ENCODE assay signal across 8 cellular contexts in the genomic region with DNA sequence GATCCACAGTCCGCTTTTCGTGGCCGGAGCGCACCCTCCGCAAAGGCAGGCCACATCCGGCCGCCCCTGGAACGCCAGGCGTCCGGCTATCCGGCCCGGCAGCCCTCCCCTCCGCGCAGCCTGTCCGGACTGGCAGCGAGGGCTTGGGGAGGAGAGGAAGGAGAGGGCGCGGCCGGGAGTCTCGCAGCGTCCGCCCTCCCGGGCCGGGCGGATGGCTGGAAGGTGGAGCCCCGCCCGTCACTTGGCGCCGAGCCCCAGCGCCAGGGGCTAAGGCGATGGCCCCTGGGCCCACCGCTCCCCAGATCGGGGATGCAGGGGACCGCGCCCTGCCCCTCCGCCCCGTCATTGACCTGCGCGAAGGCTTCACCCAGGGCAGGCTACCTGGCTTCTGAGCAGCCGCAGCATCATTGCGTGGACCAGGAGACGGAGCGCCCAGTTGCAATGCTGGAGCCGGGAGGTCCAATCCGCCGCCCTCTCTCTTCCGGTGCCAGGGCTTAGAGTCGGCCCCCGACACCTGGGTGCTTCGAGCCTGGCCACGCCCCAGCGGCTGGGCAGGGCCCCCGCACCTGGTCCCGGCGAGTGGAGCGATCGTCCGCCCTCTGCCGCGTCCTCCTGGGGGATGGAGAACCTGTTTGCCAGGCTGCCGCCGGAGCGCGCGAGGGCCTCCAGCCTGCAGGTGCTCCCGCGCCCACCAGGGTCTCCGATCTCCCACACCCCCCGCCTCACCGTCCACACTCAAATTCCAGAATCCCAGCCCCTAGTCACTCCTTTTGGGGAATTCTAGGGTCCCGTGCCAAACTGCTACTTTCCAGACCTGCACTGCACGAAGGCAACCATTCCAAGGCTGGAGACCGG. TPM values are rescaled to one million over a fixed set of nuclear protein-coding genes. Genes with fewer than 3 reads are reported as not detected.
A peak's percentile ranks its signal among the peaks of the same experiment; 100 is the strongest.
DNase-seq lines count a peak whose midpoint lies in the region; ATAC-seq and TF ChIP-seq lines count a peak whose summit lies in the region.

FUT1 (minus strand) TSS at position 131 of the 855 bp plus-strand sequence. CDS start 1,360 bp downstream, outside the sequence.

- TF ChIP-seq CTCF in osteocyte (IDR thresholded peaks at IDR 0.05) = no peak

- CTCF ChIA-PET in activated CD4-positive, alpha-beta T cell treated with anti-CD3 and anti-CD28 coated beads for 36 hours (lab: Charles Lee) = no interaction called here

- peaks cover 13% of the 10 kb centered on the region for H3K4me1 Mint-ChIP-seq in activated CD4-positive, alpha-beta T cell treated with anti-CD3 and anti-CD28 coated beads for 36 hours
- peaks cover 9% of the 10 kb centered on the region for H3K4me1 Mint-ChIP-seq in osteocyte (ENCODE audit: unreplicated experiment)

- H3K27ac Mint-ChIP-seq in activated CD4-positive, alpha-beta T cell treated with anti-CD3 and anti-CD28 coated beads for 36 hours = no peak within 1 kb of the TSS
- H3K27ac Mint-ChIP-seq in osteocyte (ENCODE audit: unreplicated experiment) = no peak within 1 kb of the TSS

- H3K36me3 Mint-ChIP-seq in activated CD4-positive, alpha-beta T cell treated with anti-CD3 and anti-CD28 coated beads for 36 hours (ENCODE audit: low read depth) = no peaks in the 10 kb centered on the region
- H3K36me3 Mint-ChIP-seq in osteocyte (ENCODE audit: unreplicated experiment) = no peaks in the 10 kb centered on the region

- peaks cover 17% of the 10 kb centered on the region for H3K27me3 Mint-ChIP-seq in activated CD4-positive, alpha-beta T cell treated with anti-CD3 and anti-CD28 coated beads for 36 hours
- peaks cover 15% of the 10 kb centered on the region for H3K27me3 Mint-ChIP-seq in osteocyte (ENCODE audit: unreplicated experiment)

- H3K9me3 Mint-ChIP-seq in activated CD4-positive, alpha-beta T cell treated with anti-CD3 and anti-CD28 coated beads for 36 hours (ENCODE audit: low read depth) = no peaks in the 10 kb centered on the region
- H3K9me3 Mint-ChIP-seq in osteocyte (ENCODE audit: unreplicated experiment) = no peaks in the 10 kb centered on the region

- POLR2A ChIA-PET in activated CD4-positive, alpha-beta T cell treated with anti-CD3 and anti-CD28 coated beads for 36 hours (lab: Charles Lee) = interaction anchor here (0.7 kb wide), 1 partner anchor 304 kb away, joined by 4 read pairs; no protein-coding TSS in a partner anchor

- intact Hi-C loops in activated CD4-positive, alpha-beta T cell treated with anti-CD3 and anti-CD28 coated beads for 36 hours (cut with DNase I, micrococcal nuclease) = no loop called here

- peak within 1 kb of the TSS; percentile 66 for H3K4me3 Mint-ChIP-seq in activated CD4-positive, alpha-beta T cell treated with anti-CD3 and anti-CD28 coated beads for 36 hours
- H3K4me3 Mint-ChIP-seq in osteocyte (ENCODE audit: unreplicated experiment) = peak within 1 kb of the TSS; percentile 48

- peak; percentile 60 for DNase-seq in activated CD4-positive, alpha-beta T cell treated with anti-CD3 and anti-CD28 coated beads for 36 hours
- no peak for DNase-seq in activated CD4-positive, alpha-beta T cell treated with anti-CD3 and anti-CD28 coated beads, Interleukin-2, amount 50 U/mL, for 4 hours
- DNase-seq in NCI-H510A (lab: John Stamatoyannopoulos, UW) (peak; percentile 95), germinal center (ENCODE audit: low spot score) (peak; percentile 74), osteocyte (ENCODE audit: extremely low spot score, unreplicated experiment) (no peak)
- peak; percentile 31 for DNase-seq in activated naive CD4-positive, alpha-beta T cell treated with Interleukin-2 at 50 U/mL for 16 hours

- ATAC-seq in activated CD4-positive, alpha-beta T cell treated with anti-CD3 and anti-CD28 coated beads for 36 hours = peak; percentile 81
- ATAC-seq in HG03108 (IDR thresholded peaks at IDR 0.05; ENCODE audit: unreplicated experiment) (no peak), HG03342 (IDR thresholded peaks at IDR 0.05; ENCODE audit: unreplicated experiment) (no peak)

RNA-seq across cellular contexts. Expression of gene FUT1, which starts in this region (rescaled TPM):
- total RNA-seq in activated CD4-positive, alpha-beta T cell treated with anti-CD3 and anti-CD28 coated beads for 36 hours = under 1 TPM; 0.23 to 0.32 TPM
- total RNA-seq in osteocyte = 0.11 TPM in 1 of 2 replicates, not detected in the other

Comparison
In these comparisons a context has a peak if more than half of its experiments do, and no peak if none do; other contexts are left out.
1. Peak in DNase-seq and ATAC-seq in activated CD4-positive, alpha-beta T cell treated with anti-CD3 and anti-CD28 coated beads for 36 hours; RNA of the gene not detected or under 1 TPM.
2. DNase-seq: peak in NCI-H510A (single experiment), activated naive CD4-positive, alpha-beta T cell treated with Interleukin-2 at 50 U/mL for 16 hours (single experiment) and germinal center (single experiment); none in activated CD4-positive, alpha-beta T cell treated with anti-CD3 and anti-CD28 coated beads, Interleukin-2, amount 50 U/mL, for 4 hours (0 of 2) and osteocyte (single experiment).